11 cellular contexts compared by ENCODE assay signal in genomic region chr1:156359973-156360372, GRCh38. TPM values are rescaled to one million over a fixed set of nuclear protein-coding genes. Genes with fewer than 3 reads are reported as not detected.
DNase-seq lines count a peak whose midpoint lies in the region; FAIRE-seq and TF ChIP-seq lines count a peak whose summit lies in the region.
"Had no signal": no experiment of that assay in that cellular context is flagged by ENCODE, and none has a peak within 500 bp of the region (broad histone marks: within the 10 kb centered on the region; RNA-seq: fewer than 3 reads in every experiment).

No MANE protein-coding gene starts in this region.

- no peaks in the 10 kb centered on the region for H3K79me2 ChIP-seq in keratinocyte (ENCODE audit: control insufficient read depth, insufficient read depth, low read length)

- H3K4me1 ChIP-seq in keratinocyte (ENCODE audit: control insufficient read depth, extremely low read depth, insufficient read depth, low read length) (peaks cover 5% of the 10 kb centered on the region), tibial artery (peaks cover 0 to 4% (median 0%) of the 10 kb centered on the region in 4 donors)

- H3K9ac ChIP-seq in keratinocyte (ENCODE audit: control insufficient read depth, extremely low read depth, insufficient read depth, low read length), result no peak overlapping the region

- H3K27ac ChIP-seq in keratinocyte (ENCODE audit: control insufficient read depth, insufficient read depth, low read length) (no peak overlapping the region), tibial artery (no peak overlapping the region)

- dilution Hi-C loops in keratinocyte (cut with MboI; ENCODE audit: extremely low pct_ligation_motif_present, low sequenced_read_pairs), result no loop called here

- H3K4me2 ChIP-seq in keratinocyte (ENCODE audit: control insufficient read depth, extremely low read depth, insufficient read depth, low read depth, low read length), result no peak overlapping the region

- H2AFZ ChIP-seq in keratinocyte (ENCODE audit: control insufficient read depth, low read length), result no peak overlapping the region

- no peak for FAIRE-seq in keratinocyte (lab: Jason Lieb, UNC)
- FAIRE-seq: GM12891 had no signal

- no peaks in the 10 kb centered on the region for H4K20me1 ChIP-seq in keratinocyte (ENCODE audit: control insufficient read depth, extremely low read depth, insufficient read depth, low read length)

- no peaks in the 10 kb centered on the region for H3K9me1 ChIP-seq in keratinocyte (ENCODE audit: control insufficient read depth, extremely low read depth, insufficient read depth, low read length)

- TF ChIP-seq CTCF in HFF-Myc (IDR thresholded peaks at IDR 0.05; ENCODE audit: low read depth, low read length, missing control alignments) (peak; percentile 63), keratinocyte (optimal IDR thresholded peaks at IDR 0.05 in 1 of 3, IDR thresholded peaks at IDR 0.05 in 1 of 3, conservative IDR thresholded peaks at IDR 0.05 in 1 of 3; ENCODE audit: extremely low read depth in 1 of 3, insufficient read depth in 2 of 3, low read length in 3 of 3) (peak; percentile 2 to 40 (median 15)), tibial artery (IDR thresholded peaks at IDR 0.05) (no peak)

- H3K27me3 ChIP-seq in keratinocyte (ENCODE audit: control insufficient read depth, extremely low read depth, insufficient read depth, low read length) (peaks cover 6% of the 10 kb centered on the region), tibial artery (peaks cover 0 to 57% of the 10 kb centered on the region in 2 donors)

- intact Hi-C loops in tibial artery (cut with DNase I; ENCODE audit: low total_unique reads), result no loop called here

- H3K36me3 ChIP-seq in keratinocyte (ENCODE audit: control insufficient read depth in 2 of 2, extremely low read depth in 1 of 2, insufficient read depth in 2 of 2, low read length in 2 of 2) (no peaks in the 10 kb centered on the region), tibial artery (no peaks in the 10 kb centered on the region)

- H3K9me3 ChIP-seq in keratinocyte (ENCODE audit: control insufficient read depth, low read depth, low read length), result no peaks in the 10 kb centered on the region
- no peaks in the 10 kb centered on the region for H3K9me3 ChIP-seq in tibial artery

- DNase-seq in DMS 273 (lab: John Stamatoyannopoulos, UW; ENCODE audit: unreplicated experiment), result peak; percentile 67
- peak; percentile 36 for DNase-seq in HFF-Myc (ENCODE audit: extremely low read depth, low read depth)
- peak; percentile 36 for DNase-seq in amniotic epithelial cell (ENCODE audit: low read depth)
- DNase-seq in keratinocyte (ENCODE audit: low read depth, low spot score), result no peak
- DNase-seq in NCI-H187 (lab: John Stamatoyannopoulos, UW), result no peak
- no peak for DNase-seq in NCI-H1092 (lab: John Stamatoyannopoulos, UW)
- no peak for DNase-seq in cerebellar nuclear complex (lab: John Stamatoyannopoulos, UW)
- no peak for DNase-seq in tibial artery
- DNase-seq: activated naive CD8-positive, alpha-beta T cell treated with anti-CD3 and anti-CD28 coated beads, Interleukin-2, amount 10 ng/mL, durations not matched to agents 7 days and 5 days; nucleus accumbens had no signal

- H3K4me3 ChIP-seq in HFF-Myc (replicated peaks; ENCODE audit: low read depth, low read length), result no peak overlapping the region
- no peak overlapping the region for H3K4me3 ChIP-seq in keratinocyte (ENCODE audit: control insufficient read depth in 2 of 3, extremely low read depth in 1 of 3, insufficient read depth in 2 of 3, low read depth in 1 of 3, low read length in 3 of 3)
- H3K4me3 ChIP-seq in tibial artery, result no peak overlapping the region

RNA-seq across cellular contexts. Expression of gene RHBG, which starts 9.0 kb away (rescaled TPM):
- not detected in 3 replicates for polyA plus RNA-seq in keratinocyte
- polyA plus RNA-seq in keratinocyte (2011; ENCODE audit: low read depth), result 0.89 TPM
- polyA plus RNA-seq in keratinocyte (2011; cell fraction: cytosol; rRNA removed), result not detected in 2 replicates
- polyA plus RNA-seq in keratinocyte (2011; cell fraction: nucleus; rRNA removed), result 0.14 TPM in 1 of 2 replicates, not detected in the other
- polyA plus RNA-seq in keratinocyte (2012; ENCODE audit: low replicate concordance), result 3.3 TPM in 1 of 2 replicates, not detected in the other
- polyA minus RNA-seq in keratinocyte, result not detected in 3 replicates
- polyA minus RNA-seq in keratinocyte (2011; cell fraction: cytosol; rRNA and poly(A)+ RNA removed), result not detected
- not detected in 2 replicates for polyA minus RNA-seq in keratinocyte (2011; cell fraction: nucleus; rRNA and poly(A)+ RNA removed)

RNA-seq across cellular contexts. Expression of gene TSACC, which starts 21.6 kb away (rescaled TPM):
- 2.2 to 5.4 TPM (median 2.5 TPM) in 3 replicates for polyA plus RNA-seq in keratinocyte
- 0.64 TPM for polyA plus RNA-seq in keratinocyte (2011; ENCODE audit: low read depth)
- polyA plus RNA-seq in keratinocyte (2011; cell fraction: cytosol; rRNA removed), result 4.9 and 6.2 TPM in 2 replicates
- polyA plus RNA-seq in keratinocyte (2011; cell fraction: nucleus; rRNA removed), result 2.3 and 2.4 TPM in 2 replicates
- 1.1 and 1.3 TPM in 2 replicates for polyA plus RNA-seq in keratinocyte (2012; ENCODE audit: low replicate concordance)
- polyA minus RNA-seq in keratinocyte, result 1.3 TPM in 1 of 3 replicates, not detected in the others
- not detected for polyA minus RNA-seq in keratinocyte (2011; cell fraction: cytosol; rRNA and poly(A)+ RNA removed)
- not detected in 2 replicates for polyA minus RNA-seq in keratinocyte (2011; cell fraction: nucleus; rRNA and poly(A)+ RNA removed)

RNA-seq across cellular contexts. Expression of gene CCT3, which starts 21.9 kb away (rescaled TPM):
- 477 to 530 TPM (median 499 TPM) in 3 replicates for polyA plus RNA-seq in keratinocyte
- 293 TPM for polyA plus RNA-seq in keratinocyte (2011; ENCODE audit: low read depth)
- polyA plus RNA-seq in keratinocyte (2011; cell fraction: cytosol; rRNA removed), result 417 and 488 TPM in 2 replicates
- 403 and 419 TPM in 2 replicates for polyA plus RNA-seq in keratinocyte (2011; cell fraction: nucleus; rRNA removed)
- polyA plus RNA-seq in keratinocyte (2012; ENCODE audit: low replicate concordance), result 202 and 377 TPM in 2 replicates
- polyA minus RNA-seq in keratinocyte, result 223 to 610 TPM (median 504 TPM) in 3 replicates
- 421 TPM for polyA minus RNA-seq in keratinocyte (2011; cell fraction: cytosol; rRNA and poly(A)+ RNA removed)
- 194 and 327 TPM in 2 replicates for polyA minus RNA-seq in keratinocyte (2011; cell fraction: nucleus; rRNA and poly(A)+ RNA removed)

Comparison
In these comparisons a context has a peak if more than half of its experiments do, and no peak if none do; other contexts are left out.
1. DNase-seq: peak in DMS 273 (single experiment), HFF-Myc (single experiment) and amniotic epithelial cell (single experiment); none in keratinocyte (single experiment), NCI-H187 (0 of 2), NCI-H1092 (single experiment), cerebellar nuclear complex (0 of 2) and tibial artery (0 of 2).
2. CTCF ChIP-seq: peak in HFF-Myc (single experiment) and keratinocyte (3 of 3); none in tibial artery (0 of 2).